Comparison of ENCODE assay signal across 15 cellular contexts in the genomic region with DNA sequence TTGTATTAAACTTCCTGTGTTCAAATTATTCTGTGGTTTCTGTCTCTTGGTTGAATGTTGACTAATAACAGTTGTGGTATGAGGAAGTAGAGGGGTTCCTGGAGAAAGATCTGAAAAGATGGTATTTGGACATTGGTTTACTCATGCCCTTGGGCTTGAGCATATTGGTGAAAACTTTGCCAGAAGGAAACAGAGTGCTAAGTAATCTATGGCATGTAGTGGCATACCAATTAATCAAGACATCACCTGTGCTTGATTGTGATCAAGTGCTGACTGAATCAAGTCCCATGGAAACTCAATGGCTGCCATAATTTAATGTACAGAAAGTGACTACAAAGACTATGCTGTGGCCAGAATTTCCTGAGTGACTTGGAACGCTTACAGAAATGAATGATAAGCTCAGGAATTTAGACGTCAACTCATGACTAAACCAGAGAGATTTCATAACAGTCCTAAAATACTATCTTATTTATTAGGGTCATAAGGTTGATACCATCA.
DNase-seq lines count a peak whose midpoint lies in the region; ATAC-seq and TF ChIP-seq lines count a peak whose summit lies in the region.
"Had no signal": no experiment of that assay in that cellular context is flagged by ENCODE, and none has a peak within 500 bp of the region (broad histone marks: within the 10 kb centered on the region; RNA-seq: fewer than 3 reads in every experiment).

No MANE protein-coding gene starts in this region.

- no peaks in the 10 kb centered on the region for H3K4me1 Mint-ChIP-seq in type B pancreatic cell (ENCODE audit: unreplicated experiment)
- H3K4me1 Mint-ChIP-seq: T-helper 17 cell had no signal

- ATAC-seq in RWPE2 (ENCODE audit: low read depth), result peak; percentile 91
- ATAC-seq in aorta (ENCODE audit: low FRiP score), result no peak
- ATAC-seq in HG03378 (IDR thresholded peaks at IDR 0.05; ENCODE audit: unreplicated experiment), result no peak
- no peak for ATAC-seq in left colon
- ATAC-seq: T-helper 17 cell had no signal

- peaks cover 4% of the 10 kb centered on the region for H3K9me3 Mint-ChIP-seq in type B pancreatic cell

- no peaks in the 10 kb centered on the region for H3K27me3 Mint-ChIP-seq in type B pancreatic cell
- H3K27me3 Mint-ChIP-seq: T-helper 17 cell had no signal

- H3K27me3 ChIP-seq in RWPE2 (ENCODE audit: insufficient read depth, poor library complexity, severe bottlenecking), result no peaks in the 10 kb centered on the region
- H3K27me3 ChIP-seq in aorta (ENCODE audit: control insufficient read depth in 1 of 2, insufficient read depth in 2 of 2, low read length in 1 of 2), result no peaks in the 10 kb centered on the region
- H3K27me3 ChIP-seq: esophagus muscularis mucosa, pancreas, tibial artery had no signal

- no peaks in the 10 kb centered on the region for H3K36me3 ChIP-seq in RWPE2 (ENCODE audit: low read depth)
- no peaks in the 10 kb centered on the region for H3K36me3 ChIP-seq in aorta (ENCODE audit: control insufficient read depth in 1 of 2, insufficient read depth in 2 of 2, low read length in 1 of 2)
- H3K36me3 ChIP-seq: esophagus muscularis mucosa, pancreas, tibial artery had no signal

- intact Hi-C loops in aorta (cut with DNase I) (no loop called here), left colon (cut with DNase I, micrococcal nuclease) (no loop called here)

- H3K36me3 Mint-ChIP-seq in type B pancreatic cell, result no peaks in the 10 kb centered on the region

- peaks cover 32% of the 10 kb centered on the region for H3K4me1 ChIP-seq in RWPE2 (ENCODE audit: insufficient read depth, poor library complexity, severe bottlenecking)
- H3K4me1 ChIP-seq in aorta (ENCODE audit: control insufficient read depth in 1 of 2, insufficient read depth in 2 of 2, low read length in 2 of 2), result no peaks in the 10 kb centered on the region
- H3K4me1 ChIP-seq: esophagus muscularis mucosa, pancreas, tibial artery had no signal

- H3K4me3 Mint-ChIP-seq in type B pancreatic cell, result no peak overlapping the region
- H3K4me3 Mint-ChIP-seq: T-helper 17 cell had no signal

- DNase-seq in DMS53 (lab: John Stamatoyannopoulos, UW), result peak; percentile 21
- no peak for DNase-seq in DMS53 treated with DMSO at 0.1 percent for 48 hours (lab: John Stamatoyannopoulos, UW; ENCODE audit: unreplicated experiment)
- no peak for DNase-seq in RWPE2 (ENCODE audit: low spot score)
- peak; percentile 95 for DNase-seq in fibroblast of mammary gland (ENCODE audit: low read depth)
- DNase-seq in type B pancreatic cell (ENCODE audit: extremely low spot score, unreplicated experiment), result no peak
- DNase-seq in aorta, result no peak
- no peak for DNase-seq in left colon
- DNase-seq: anterior cingulate cortex, NCI-H748 treated with DMSO at 0.1 percent for 48 hours, pancreas, T-helper 17 cell, tibial artery had no signal

- H3K4me3 ChIP-seq in RWPE2 (ENCODE audit: severe bottlenecking), result no peak overlapping the region
- no peak overlapping the region for H3K4me3 ChIP-seq in fibroblast of mammary gland (ENCODE audit: control insufficient read depth, low read depth, low read length)
- no peak overlapping the region for H3K4me3 ChIP-seq in aorta (ENCODE audit: low read length in 2 of 2)
- H3K4me3 ChIP-seq: esophagus muscularis mucosa, pancreas, tibial artery had no signal

- WGBS in aorta, 2 donors, result 16 to 24% methylated on average over 2 of the region's 2 CpGs

- H3K27ac ChIP-seq in RWPE2 (ENCODE audit: poor library complexity, severe bottlenecking), result peak overlapping the region; percentile 95
- H3K27ac ChIP-seq in aorta (ENCODE audit: low read depth in 1 of 2, low read length in 2 of 2), result no peak overlapping the region
- H3K27ac ChIP-seq: 22Rv1, esophagus muscularis mucosa, pancreas, tibial artery had no signal

- H3K9me3 ChIP-seq in RWPE2 (ENCODE audit: severe bottlenecking) (no peaks in the 10 kb centered on the region), aorta (ENCODE audit: control insufficient read depth, low read length) (peaks cover 1% of the 10 kb centered on the region)
- H3K9me3 ChIP-seq: esophagus muscularis mucosa, pancreas, tibial artery had no signal

- TF ChIP-seq CTCF in RWPE2 (IDR thresholded peaks at IDR 0.05; ENCODE audit: poor library complexity, severe bottlenecking), result no peak
- no peak for TF ChIP-seq CTCF in fibroblast of mammary gland (conservative IDR thresholded peaks at IDR 0.05; ENCODE audit: control insufficient read depth, insufficient read depth, low read depth, low read length)
- no peak for TF ChIP-seq CTCF in type B pancreatic cell (conservative IDR thresholded peaks at IDR 0.05)

- H3K27ac Mint-ChIP-seq in type B pancreatic cell, result peak overlapping the region; percentile 25
- H3K27ac Mint-ChIP-seq: T-helper 17 cell had no signal

Comparison
In these comparisons a context has a peak if more than half of its experiments do, and no peak if none do; other contexts are left out.
1. DNase-seq: peak in DMS53 (single experiment) and fibroblast of mammary gland (single experiment); none in DMS53 treated with DMSO at 0.1 percent for 48 hours (single experiment), RWPE2 (single experiment), type B pancreatic cell (single experiment), aorta (0 of 2) and left colon (0 of 2).